Comparison of ENCODE assay signal across 15 cellular contexts in genomic region chr16:86505899-86506864, GRCh38. TPM values are rescaled to one million over a fixed set of nuclear protein-coding genes. Genes with fewer than 3 reads are reported as not detected.
DNase-seq lines count a peak whose midpoint lies in the region; ATAC-seq and TF ChIP-seq lines count a peak whose summit lies in the region.
"Had no signal": no experiment of that assay in that cellular context is flagged by ENCODE, and none has a peak within 500 bp of the region (broad histone marks: within the 10 kb centered on the region; RNA-seq: fewer than 3 reads in every experiment).

No MANE protein-coding gene starts in this region.

- H3K4me3 ChIP-seq in left ventricle myocardium inferior (peak overlapping the region; percentile 40), duodenal mucosa (ENCODE audit: low read depth in 1 of 2, low read length in 2 of 2) (peak overlapping the region; percentile 69 to 73), upper lobe of left lung (peak overlapping the region; percentile 29 to 66 (median 64))

- H3K27ac ChIP-seq in left ventricle myocardium inferior (replicated peaks) (no peak overlapping the region), duodenal mucosa (ENCODE audit: low read depth, low read length) (peak overlapping the region; percentile 74), upper lobe of left lung (peak overlapping the region; percentile 94 to 97 (median 95))
- H3K27ac ChIP-seq: heart right ventricle had no signal

- intact Hi-C loops in left ventricle myocardium inferior (cut with micrococcal nuclease) (no loop called here), Right ventricle myocardium inferior (cut with DNase I) (no loop called here)

- DNase-seq in left ventricle myocardium inferior, result no peak
- DNase-seq in Right ventricle myocardium inferior (ENCODE audit: missing footprints), result no peak
- no peak for DNase-seq in naive thymus-derived CD8-positive, alpha-beta T cell
- peak in 1 of 2 donors; percentile 26 for DNase-seq in upper lobe of left lung
- DNase-seq: anterior cingulate cortex; CD4-positive, CD25-positive, alpha-beta regulatory T cell; effector CD8-positive, alpha-beta T cell; heart right ventricle; NK-92 treated with Interleukin-12 subunit alpha and Interleukin-12 subunit beta, amount 100 ng/mL, for 24 hours had no signal

- no peak for TF ChIP-seq EP300 in upper lobe of left lung (IDR thresholded peaks at IDR 0.05)

- H3K9ac ChIP-seq in duodenal mucosa (ENCODE audit: low read depth in 1 of 2, low read length in 2 of 2), result peak overlapping the region; percentile 47 to 56

- H3K4me1 Mint-ChIP-seq in naive thymus-derived CD8-positive, alpha-beta T cell, result peaks cover 13 to 39% (median 27%) of the 10 kb centered on the region in 4 donors

- H3K36me3 ChIP-seq in left ventricle myocardium inferior, result no peaks in the 10 kb centered on the region
- no peaks in the 10 kb centered on the region for H3K36me3 ChIP-seq in duodenal mucosa (ENCODE audit: control insufficient read depth in 1 of 2, insufficient read depth in 2 of 2, low read length in 2 of 2)
- peaks cover 0 to 13% (median 0%) of the 10 kb centered on the region in 4 donors for H3K36me3 ChIP-seq in upper lobe of left lung
- H3K36me3 ChIP-seq: heart right ventricle had no signal

- peaks cover 0 to 4% (median 0%) of the 10 kb centered on the region in 3 donors for H3K36me3 Mint-ChIP-seq in naive thymus-derived CD8-positive, alpha-beta T cell
- H3K36me3 Mint-ChIP-seq: CD4-positive, CD25-positive, alpha-beta regulatory T cell had no signal

- no peak for ATAC-seq in Right ventricle myocardium inferior
- ATAC-seq in naive thymus-derived CD8-positive, alpha-beta T cell, result no peak
- ATAC-seq in upper lobe of left lung (ENCODE audit: low FRiP score in 2 of 2), result no peak
- no peak for ATAC-seq in GM21390 (IDR thresholded peaks at IDR 0.05; ENCODE audit: unreplicated experiment)
- ATAC-seq in HG02870 (IDR thresholded peaks at IDR 0.05; ENCODE audit: unreplicated experiment), result no peak
- no peak for ATAC-seq in GM21737 (IDR thresholded peaks at IDR 0.05; ENCODE audit: unreplicated experiment)
- ATAC-seq: heart right ventricle had no signal

- no peaks in the 10 kb centered on the region for H3K9me3 Mint-ChIP-seq in naive thymus-derived CD8-positive, alpha-beta T cell

- H3K9me3 ChIP-seq in left ventricle myocardium inferior (replicated peaks) (no peaks in the 10 kb centered on the region), duodenal mucosa (ENCODE audit: control insufficient read depth in 1 of 2, low read length in 2 of 2) (no peaks in the 10 kb centered on the region), upper lobe of left lung (no peaks in the 10 kb centered on the region)
- H3K9me3 ChIP-seq: heart right ventricle had no signal

- H3K4me1 ChIP-seq in left ventricle myocardium inferior (peaks cover 55% of the 10 kb centered on the region), duodenal mucosa (ENCODE audit: control insufficient read depth in 1 of 2, insufficient read depth in 2 of 2, low read length in 2 of 2) (peaks cover 0 to 16% of the 10 kb centered on the region in 2 donors), upper lobe of left lung (peaks cover 14 to 50% (median 26%) of the 10 kb centered on the region in 4 donors)

- no peak for TF ChIP-seq POLR2A in upper lobe of left lung (IDR thresholded peaks at IDR 0.05)

- H3K27me3 ChIP-seq in left ventricle myocardium inferior (ENCODE audit: low read depth) (peaks cover 100% of the 10 kb centered on the region), duodenal mucosa (ENCODE audit: control insufficient read depth in 1 of 2, insufficient read depth in 2 of 2, low read length in 2 of 2) (peaks cover 68 to 74% of the 10 kb centered on the region in 2 donors), upper lobe of left lung (peaks cover under 1 to 61% (median 29%) of the 10 kb centered on the region in 4 donors)

- H3K4me3 Mint-ChIP-seq in naive thymus-derived CD8-positive, alpha-beta T cell, result peak overlapping the region in 9 of 10 donors; percentile 22 to 70 (median 57)

- POLR2A ChIA-PET in naive thymus-derived CD8-positive, alpha-beta T cell (lab: Charles Lee), result no interaction called here

- TF ChIP-seq CTCF in left ventricle myocardium inferior (IDR thresholded peaks at IDR 0.05; ENCODE audit: borderline replicate concordance) (no peak), upper lobe of left lung (IDR thresholded peaks at IDR 0.05) (no peak)

- 15 to 24% methylated on average over 23 to 27 of the region's 27 CpGs for WGBS in upper lobe of left lung, 2 donors

- H3K27ac Mint-ChIP-seq in naive thymus-derived CD8-positive, alpha-beta T cell, result no peak overlapping the region

- peaks cover 44 to 79% (median 63%) of the 10 kb centered on the region in 5 donors for H3K27me3 Mint-ChIP-seq in naive thymus-derived CD8-positive, alpha-beta T cell

RNA-seq across cellular contexts. Expression of gene FOXF1, which starts 4.1 kb away (rescaled TPM):
- 0.33 TPM for total RNA-seq in left ventricle myocardium inferior
- total RNA-seq in Right ventricle myocardium inferior, result 0.05 TPM
- not detected for total RNA-seq in naive thymus-derived CD8-positive, alpha-beta T cell
- not detected for polyA plus RNA-seq in naive thymus-derived CD8-positive, alpha-beta T cell
- total RNA-seq in upper lobe of left lung, result 10 to 100 TPM in 5 of 6 donors, 1 to 10 TPM in 1; 6.3 to 73.6 (median 24.5) TPM
- total RNA-seq: CD4-positive, CD25-positive, alpha-beta regulatory T cell; HT-29; skeletal muscle tissue had no signal
- polyA plus RNA-seq: CD4-positive, CD25-positive, alpha-beta regulatory T cell had no signal

RNA-seq across cellular contexts. Expression of gene MTHFSD, which starts 48.9 kb away (rescaled TPM):
- 10.2 TPM for total RNA-seq in left ventricle myocardium inferior
- 10.0 TPM for total RNA-seq in Right ventricle myocardium inferior
- total RNA-seq in naive thymus-derived CD8-positive, alpha-beta T cell, result 10 to 100 TPM; 37.9 to 41.6 TPM
- 10 to 100 TPM in 2 of 3 donors, 1 to 10 TPM in 1; 9.8 to 19.0 (median 16.1) TPM for polyA plus RNA-seq in naive thymus-derived CD8-positive, alpha-beta T cell
- total RNA-seq in upper lobe of left lung, result 10 to 100 TPM; 13.8 to 39.8 (median 22.0) TPM
